ENCODE assay signal across 10 cellular contexts in genomic region chr11:114099392-114100178, GRCh38. TPM values are rescaled to one million over a fixed set of nuclear protein-coding genes. Genes with fewer than 3 reads are reported as not detected.
A peak's percentile ranks its signal among the peaks of the same experiment; 100 is the strongest.
DNase-seq lines count a peak whose midpoint lies in the region; ATAC-seq and TF ChIP-seq lines count a peak whose summit lies in the region.
"Had no signal": no experiment of that assay in that cellular context is flagged by ENCODE, and none has a peak within 500 bp of the region (broad histone marks: within the 10 kb centered on the region; RNA-seq: fewer than 3 reads in every experiment).

No MANE protein-coding gene starts in this region.

- in situ Hi-C loops in GM13977 (cut with MboI; ENCODE audit: low pct_unique_long_range_greater_than_20kb, low sequenced_read_pairs, unreplicated experiment) = no loop called here

- TF ChIP-seq CTCF in foreskin keratinocyte (conservative IDR thresholded peaks at IDR 0.05) (no peak), GM13977 (IDR thresholded peaks at IDR 0.05; ENCODE audit: extremely low read depth, insufficient read depth, missing control alignments) (no peak)

- ATAC-seq in foreskin keratinocyte = peak; percentile 18
- ATAC-seq in GM18861 (IDR thresholded peaks at IDR 0.05; ENCODE audit: unreplicated experiment) = no peak

- peak; percentile 45 for DNase-seq in NCI-H2107 treated with DMSO at 0.1 percent for 48 hours (lab: John Stamatoyannopoulos, UW; ENCODE audit: unreplicated experiment)
- no peak for DNase-seq in NCI-H2107 (lab: John Stamatoyannopoulos, UW)
- DNase-seq in NCI-H2029 treated with DMSO at 0.1 percent for 48 hours (lab: John Stamatoyannopoulos, UW) = peak; percentile 85
- DNase-seq in foreskin keratinocyte = no peak
- DNase-seq in skeletal muscle cell (ENCODE audit: low read depth) = peak; percentile 29
- DNase-seq in GM13977 (ENCODE audit: low spot score) = no peak
- DNase-seq in mesenteric fat pad (ENCODE audit: low spot score) = no peak
- DNase-seq: NCI-H1436 had no signal

- H3K4me1 ChIP-seq in foreskin keratinocyte = no peaks in the 10 kb centered on the region

- H3K27ac ChIP-seq in foreskin keratinocyte = no peak overlapping the region

- H3K4me3 ChIP-seq in skeletal muscle cell (ENCODE audit: low read depth, low read length) = no peak overlapping the region
- H3K4me3 ChIP-seq: right atrium auricular region had no signal

- H3K27me3 ChIP-seq in foreskin keratinocyte = peaks cover 6% of the 10 kb centered on the region
- H3K27me3 ChIP-seq: right atrium auricular region had no signal

RNA-seq across cellular contexts. Expression of gene ZBTB16, which starts 40.1 kb away (rescaled TPM):
- not detected in 2 replicates for total RNA-seq in foreskin keratinocyte
- polyA plus RNA-seq in foreskin keratinocyte = not detected in 2 replicates
- 196 TPM for total RNA-seq in mesenteric fat pad

Comparison
In these comparisons a context has a peak if more than half of its experiments do, and no peak if none do; other contexts are left out.
1. DNase-seq: peak in NCI-H2107 treated with DMSO at 0.1 percent for 48 hours (single experiment), NCI-H2029 treated with DMSO at 0.1 percent for 48 hours (single experiment) and skeletal muscle cell (single experiment); none in NCI-H2107 (single experiment), foreskin keratinocyte (0 of 2), GM13977 (single experiment) and mesenteric fat pad (single experiment).
2. RNA of gene ZBTB16, which starts 40.1 kb away (total RNA-seq): 196 TPM in mesenteric fat pad (single experiment); not detected in foreskin keratinocyte; every median in the first group is over 100 times any median in the second.